8 cellular contexts compared by ENCODE assay signal in the genomic region with DNA sequence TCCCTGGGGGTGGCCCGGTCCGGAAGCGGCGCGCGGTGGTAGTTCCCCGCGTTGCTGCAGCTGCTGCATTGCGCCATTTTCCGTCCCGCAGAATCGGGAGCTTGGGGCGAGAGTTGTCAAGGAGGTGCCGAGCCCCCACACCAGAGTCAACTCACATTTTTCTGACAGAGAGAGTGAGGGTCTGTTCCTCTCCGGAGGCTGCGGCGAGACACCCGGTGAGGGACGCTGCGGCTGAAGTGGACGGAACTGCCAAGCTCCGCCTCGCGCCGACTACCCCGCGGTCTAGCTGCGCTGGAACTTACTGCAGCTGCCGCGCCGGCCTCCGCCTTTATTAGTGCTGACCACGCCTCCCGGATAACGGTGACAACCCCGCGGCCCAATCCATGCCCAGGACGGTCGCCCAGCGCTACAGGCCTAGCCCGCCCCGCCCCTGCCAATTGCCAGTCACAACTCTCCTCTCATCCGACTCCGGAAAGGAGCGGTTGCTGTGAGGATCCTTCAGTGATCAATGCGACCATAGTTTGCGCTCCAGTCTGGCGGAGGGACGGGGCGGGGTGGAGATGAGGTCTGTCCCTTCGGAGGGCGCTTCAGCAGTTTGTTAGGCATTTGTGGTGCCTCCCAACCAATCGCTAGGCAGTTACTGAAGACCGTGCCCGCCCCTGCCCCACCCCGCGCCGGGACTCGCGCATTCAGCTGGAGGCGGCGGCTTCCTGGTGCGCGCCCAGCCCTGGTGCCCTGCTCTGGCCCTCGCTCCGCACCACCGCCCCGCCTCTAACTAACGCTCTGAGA. TPM values are rescaled to one million over a fixed set of nuclear protein-coding genes. Genes with fewer than 3 reads are reported as not detected.
DNase-seq lines count a peak whose midpoint lies in the region; ATAC-seq and TF ChIP-seq lines count a peak whose summit lies in the region.

A gene with protein sequence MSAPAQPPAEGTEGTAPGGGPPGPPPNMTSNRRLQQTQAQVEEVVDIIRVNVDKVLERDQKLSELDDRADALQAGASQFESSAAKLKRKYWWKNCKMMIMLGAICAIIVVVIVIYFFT (minus strand): TSS at position 303 of the 789 bp plus-strand sequence. CDS start 146 bp downstream, at position 157.

- peak within 1 kb of the TSS; percentile 93 for H2AK9ac ChIP-seq in IMR-90 (replicated peaks; ENCODE audit: low read depth, low read length, poor library complexity)

- peaks cover 6% of the 10 kb centered on the region; the same call in 1 of the 2 replicates for H3K9me1 ChIP-seq in IMR-90 (ENCODE audit: insufficient read depth, low read length)

- peak within 1 kb of the TSS; percentile 69 for H4K5ac ChIP-seq in IMR-90 (ENCODE audit: low read depth, low read length)

- peak within 1 kb of the TSS; percentile 94 for H4K91ac ChIP-seq in IMR-90 (ENCODE audit: insufficient read depth, low read depth, low read length)

- peaks cover 8 to 38% of the 10 kb centered on the region in 2 experiments for H3K79me1 ChIP-seq in IMR-90 (ENCODE audit: low read depth in 1 of 2, low read length in 2 of 2)

- peak within 1 kb of the TSS; percentile 89 to 98 for H4K8ac ChIP-seq in IMR-90 (ENCODE audit: low read depth in 2 of 2, low read length in 2 of 2)

- intact Hi-C loops in IMR-90 (cut with micrococcal nuclease), result loop anchor here (2.0 kb wide), 1 partner anchor 70 kb away; no protein-coding TSS in a partner anchor
- intact Hi-C loops in mucosa of descending colon (cut with DNase I, micrococcal nuclease), result no loop called here

- peak within 1 kb of the TSS; percentile 80 for H3K18ac ChIP-seq in IMR-90 (ENCODE audit: low read depth, low read length)

- H3K4me1 ChIP-seq in IMR-90 (ENCODE audit: control insufficient read depth, insufficient read depth, low read length) (peaks cover 4% of the 10 kb centered on the region), mucosa of descending colon (ENCODE audit: low read depth) (peaks cover 29% of the 10 kb centered on the region)

- TF ChIP-seq POLR2A in IMR-90 (IDR thresholded peaks at IDR 0.05; ENCODE audit: low read depth, low read length), result peak; percentile 99

- H2BK5ac ChIP-seq in IMR-90 (ENCODE audit: low read depth, low read length, poor library complexity, severe bottlenecking), result peak within 1 kb of the TSS; percentile 94

- peak within 1 kb of the TSS; percentile 88 for H3K56ac ChIP-seq in IMR-90 (ENCODE audit: extremely low read depth, insufficient read depth, low read length)

- no peak for TF ChIP-seq CTCF in IMR-90 (conservative IDR thresholded peaks at IDR 0.05; ENCODE audit: low read depth, low read length)
- TF ChIP-seq CTCF in epithelial cell of esophagus (IDR thresholded peaks at IDR 0.05; ENCODE audit: insufficient read depth, low read depth, low read length, missing control alignments), result no peak
- no peak for TF ChIP-seq CTCF in mucosa of descending colon (IDR thresholded peaks at IDR 0.05)

- DNase-seq in DMS 273 (lab: John Stamatoyannopoulos, UW; ENCODE audit: unreplicated experiment) (peak; percentile 96), IMR-90 (peak; percentile 96), OCI-M1 (lab: John Stamatoyannopoulos, UW) (peak; percentile 98), activated T-cell treated with anti-CD3 and anti-CD28 coated beads for 24 hours (ENCODE audit: low read depth) (peak; percentile 96), epithelial cell of esophagus (ENCODE audit: low read depth) (peak; percentile 96), mucosa of descending colon (peak; percentile 97 to 99 (median 98))
- DNase-seq in stimulated activated CD8-positive, alpha-beta memory T cell treated with anti-CD3 and anti-CD28 coated beads, Interleukin-4, amount 100 ng/mL, for 24 hours (ENCODE audit: low read depth), result peak; percentile 96

- in situ Hi-C loops in IMR-90 (cut with MboI; ENCODE audit: low sequenced_read_pairs), result loop anchor here (25.0 kb wide), 1 partner anchor 283 kb away; no protein-coding TSS in a partner anchor

- H3K23ac ChIP-seq in IMR-90 (ENCODE audit: low read depth, low read length), result peak within 1 kb of the TSS; percentile 92; the same call in 1 of the 2 replicates

- CTCF ChIA-PET in IMR-90 (lab: Yijun Ruan, JAX), result interaction anchor here (0.6 kb wide), 1 partner anchor 1024 kb away, joined by 6 read pairs; no protein-coding TSS in a partner anchor

- H4K20me1 ChIP-seq in IMR-90 (ENCODE audit: insufficient read depth, low read length), result peaks cover 16% of the 10 kb centered on the region

- peak within 1 kb of the TSS; percentile 100 for H2AFZ ChIP-seq in IMR-90 (replicated peaks; ENCODE audit: low read length, poor library complexity)

- peak within 1 kb of the TSS; percentile 89 for H3K27ac ChIP-seq in IMR-90 (ENCODE audit: insufficient read depth, low read length)

- H2BK120ac ChIP-seq in IMR-90 (ENCODE audit: low read depth, low read length), result peak within 1 kb of the TSS; percentile 77

- peak within 1 kb of the TSS; percentile 78 for H3K4me3 ChIP-seq in IMR-90 (ENCODE audit: insufficient read depth, low read depth, low read length)
- peak within 1 kb of the TSS; percentile 62 for H3K4me3 ChIP-seq in epithelial cell of esophagus (ENCODE audit: low read length)
- H3K4me3 ChIP-seq in mucosa of descending colon, result peak within 1 kb of the TSS; percentile 54

- H3K4ac ChIP-seq in IMR-90 (ENCODE audit: low read depth, low read length), result peak within 1 kb of the TSS; percentile 89

- peak within 1 kb of the TSS; percentile 94 for H2AK5ac ChIP-seq in IMR-90 (ENCODE audit: low read depth, low read length)

- no TSS peak for BruUV-seq in IMR-90 (replicated peaks; lab: Mats Ljungman, UMichigan)

- dilution Hi-C loops in IMR-90 (cut with HindIII; ENCODE audit: low sequenced_read_pairs, unreplicated experiment), result no loop called here

- WGBS in IMR-90 (ENCODE audit: extremely low coverage in 2 of 2, insufficient read length in 1 of 2), 2 experiments, result 0% methylated on average over 15 of the region's 69 CpGs; no CpG with 5 or more reads in 1 of the 2 experiments

- peak within 1 kb of the TSS; percentile 98 for H2BK15ac ChIP-seq in IMR-90 (ENCODE audit: low read depth, low read length)

- peak within 1 kb of the TSS; percentile 88 for H3K9ac ChIP-seq in IMR-90 (ENCODE audit: low read depth, low read length)

- POLR2A ChIA-PET in IMR-90 (lab: Charles Lee; ENCODE audit: unreplicated experiment), result interaction anchor here (0.6 to 1.3 kb wide), 8 partner anchors 10 to 316 kb away, joined by 3 to 9 read pairs (median 5); no protein-coding TSS in a partner anchor

- H3K14ac ChIP-seq in IMR-90 (replicated peaks; ENCODE audit: low read depth, low read length), result peak within 1 kb of the TSS; percentile 94

- H3K36me3 ChIP-seq in IMR-90 (ENCODE audit: control insufficient read depth, insufficient read depth, low read length) (peaks cover 7% of the 10 kb centered on the region), mucosa of descending colon (ENCODE audit: low read depth) (no peaks in the 10 kb centered on the region)

- TF ChIP-seq RAD21 in IMR-90 (IDR thresholded peaks at IDR 0.05; ENCODE audit: low read length), result no peak

- H3K27me3 ChIP-seq in IMR-90 (ENCODE audit: control insufficient read depth, insufficient read depth, low read length), result no peaks in the 10 kb centered on the region

- H3K4me2 ChIP-seq in IMR-90 (ENCODE audit: low read depth, low read length), result peak within 1 kb of the TSS; percentile 95

- ATAC-seq in GM21528 (IDR thresholded peaks at IDR 0.05; ENCODE audit: low FRiP score, unreplicated experiment), result peak; percentile 91
- ATAC-seq in IMR-90 (ENCODE audit: low read depth), result peak; percentile 96
- ATAC-seq in mucosa of descending colon, result peak; percentile 96

- H3K9me3 ChIP-seq in IMR-90 (ENCODE audit: control insufficient read depth, insufficient read depth, low read length), result no peaks in the 10 kb centered on the region
- no peaks in the 10 kb centered on the region for H3K9me3 ChIP-seq in mucosa of descending colon

- peak within 1 kb of the TSS; percentile 78; the same call in 1 of the 2 replicates for H2BK20ac ChIP-seq in IMR-90 (ENCODE audit: low read depth, low read length)

TF ChIP-seq in IMR-90, 13 proteins besides CTCF, POLR2A, EP300 and RAD21:
- TF ChIP-seq MAZ (IDR thresholded peaks at IDR 0.05; ENCODE audit: borderline replicate concordance, low read depth, low read length) (peak; percentile 16; the same call in 1 of the 2 replicates), CEBPB (IDR thresholded peaks at IDR 0.05; ENCODE audit: low read depth, low read length) (peak; percentile 88), RFX5 (IDR thresholded peaks at IDR 0.05; ENCODE audit: low read depth, low read length) (no peak), MXI1 (IDR thresholded peaks at IDR 0.05; ENCODE audit: borderline replicate concordance, low read depth, low read length) (peak; percentile 27; the same call in 1 of the 2 replicates), BHLHE40 (IDR thresholded peaks at IDR 0.05; ENCODE audit: low read depth, low read length) (no peak), MAFK (IDR thresholded peaks at IDR 0.05; ENCODE audit: low read depth, low read length) (no peak)

RNA-seq across cellular contexts. Expression of the gene that starts here (rescaled TPM):
- total RNA-seq in IMR-90 (2012; rRNA removed) (7.2 and 7.5 TPM in 2 replicates), mucosa of descending colon (10 to 100 TPM in 1 of 3 donors, 1 to 10 TPM in 2; 3.8 to 18.7 (median 8.6) TPM)
- 21.9 and 23.1 TPM in 2 replicates for polyA plus RNA-seq in IMR-90 (2012; rRNA removed)
- 10.5 and 21.1 TPM in 2 replicates for polyA plus RNA-seq in IMR-90 (2012; cell fraction: cytosol; rRNA removed)
- 87.7 and 150 TPM in 2 replicates for polyA plus RNA-seq in IMR-90 (2012; cell fraction: nucleus; rRNA removed; ENCODE audit: low replicate concordance)

Comparison
In these comparisons a context has a peak if more than half of its experiments do, and no peak if none do; other contexts are left out.
1. Peak in every context shown above with its lines: DNase-seq, ATAC-seq, H3K4me3 ChIP-seq and H3K27ac ChIP-seq.